ENCODE assay signal across 8 cellular contexts in genomic region chr9:135343733-135344522, GRCh38.
DNase-seq lines count a peak whose midpoint lies in the region; ATAC-seq and TF ChIP-seq lines count a peak whose summit lies in the region.

No MANE protein-coding gene starts in this region.

- H3K27ac Mint-ChIP-seq in progenitor cell of endocrine pancreas = no peak overlapping the region

- H3K4me3 Mint-ChIP-seq in progenitor cell of endocrine pancreas (ENCODE audit: low read depth) = no peak overlapping the region

- ATAC-seq in HG03571 (IDR thresholded peaks at IDR 0.05; ENCODE audit: unreplicated experiment) (no peak), GM19328 (IDR thresholded peaks at IDR 0.05; ENCODE audit: unreplicated experiment) (no peak)

- no peaks in the 10 kb centered on the region for H3K4me1 Mint-ChIP-seq in progenitor cell of endocrine pancreas (ENCODE audit: low read depth)

- DNase-seq in AG08396 (ENCODE audit: low spot score) (peak; percentile 78), GM13977 (ENCODE audit: low spot score) (peak; percentile 84), NCI-H82 treated with DMSO at 0.1 percent for 48 hours (lab: John Stamatoyannopoulos, UW; ENCODE audit: unreplicated experiment) (peak; percentile 32), glomerular visceral epithelial cell (ENCODE audit: extremely low spot score) (peak; percentile 7), progenitor cell of endocrine pancreas (ENCODE audit: low spot score, unreplicated experiment) (peak; percentile 76)
- peak; percentile 68 to 70 for DNase-seq in activated T-cell treated with anti-CD3 and anti-CD28 coated beads, Interleukin-2, amount 50 U/mL, for 48 hours

- peak; percentile 91 for TF ChIP-seq CTCF in GM13977 (IDR thresholded peaks at IDR 0.05; ENCODE audit: extremely low read depth, insufficient read depth, missing control alignments)
- peak; percentile 99 for TF ChIP-seq CTCF in progenitor cell of endocrine pancreas (IDR thresholded peaks at IDR 0.05; ENCODE audit: unreplicated experiment)

- H3K9me3 Mint-ChIP-seq in progenitor cell of endocrine pancreas (ENCODE audit: low read depth) = no peaks in the 10 kb centered on the region

- H3K27me3 Mint-ChIP-seq in progenitor cell of endocrine pancreas = peaks cover 57% of the 10 kb centered on the region

- no peaks in the 10 kb centered on the region for H3K36me3 Mint-ChIP-seq in progenitor cell of endocrine pancreas (ENCODE audit: insufficient read depth)

- in situ Hi-C loops in GM13977 (cut with MboI; ENCODE audit: low pct_unique_long_range_greater_than_20kb, low sequenced_read_pairs, unreplicated experiment) = no loop called here

Comparison
In these comparisons a context has a peak if more than half of its experiments do, and no peak if none do; other contexts are left out.
1. DNase-seq: peak in every context shown above with its lines; median percentile 84 in GM13977; 78 in AG08396; 76 in progenitor cell of endocrine pancreas; 69 in activated T-cell treated with anti-CD3 and anti-CD28 coated beads, Interleukin-2, amount 50 U/mL, for 48 hours; 32 in NCI-H82 treated with DMSO at 0.1 percent for 48 hours; 7 in glomerular visceral epithelial cell.